37 cellular contexts compared by ENCODE assay signal in genomic region chr12:52569726-52570125, GRCh38. TPM values are rescaled to one million over a fixed set of nuclear protein-coding genes. Genes with fewer than 3 reads are reported as not detected.
"Had no signal": no experiment of that assay in that cellular context is flagged by ENCODE, and none has a peak within 500 bp of the region (broad histone marks: within the 10 kb centered on the region; RNA-seq: fewer than 3 reads in every experiment).

No MANE protein-coding gene starts in this region.

- ATAC-seq: activated CD8-positive, alpha-beta memory T cell treated with anti-CD3 and anti-CD28 coated beads, Interleukin-2, amount 10 ng/mL, durations not matched to agents 7 days and 5 days had no signal

- H3K27me3 ChIP-seq: ascending aorta, colonic mucosa had no signal

- H3K27ac Mint-ChIP-seq: activated CD4-positive, alpha-beta memory T cell treated with anti-CD3 and anti-CD28 coated beads, Interleukin-2, amount 10 ng/mL, durations not matched to agents 7 days and 5 days; activated CD8-positive, alpha-beta memory T cell treated with anti-CD3 and anti-CD28 coated beads, Interleukin-2, amount 10 ng/mL, durations not matched to agents 7 days and 5 days; activated naive CD8-positive, alpha-beta T cell treated with anti-CD3 and anti-CD28 coated beads for 36 hours had no signal

- DNase-seq: activated CD4-positive, alpha-beta memory T cell treated with anti-CD3 and anti-CD28 coated beads, Interleukin-2, amount 10 ng/mL, durations not matched to agents 7 days and 5 days; activated CD4-positive, alpha-beta T cell treated with anti-CD3 and anti-CD28 coated beads for 1 hour; activated CD4-positive, alpha-beta T cell treated with anti-CD3 and anti-CD28 coated beads for 48 hours; activated CD4-positive, CD25-positive, alpha-beta regulatory T cell; activated CD8-positive, alpha-beta memory T cell treated with anti-CD3 and anti-CD28 coated beads for 24 hours; activated CD8-positive, alpha-beta memory T cell treated with anti-CD3 and anti-CD28 coated beads, Interleukin-2, amount 10 ng/mL, durations not matched to agents 7 days and 5 days; activated CD8-positive, alpha-beta memory T cell treated with anti-CD3 and anti-CD28 coated beads, Interleukin-2, amount 50 U/mL, for 48 hours; activated effector memory CD4-positive, alpha-beta T cell treated with anti-CD3 and anti-CD28 coated beads, Interleukin-2, amount 50 U/mL, for 16 hours; activated naive CD4-positive, alpha-beta T cell; activated naive CD4-positive, alpha-beta T cell treated with anti-CD3 and anti-CD28 coated beads, Interleukin-2, amount 50 U/mL, for 16 hours; activated naive CD8-positive, alpha-beta T cell treated with anti-CD3 and anti-CD28 coated beads for 36 hours; activated T-cell treated with anti-CD3 and anti-CD28 coated beads, Interleukin-2, amount 50 U/mL, for 48 hours; amniotic stem cell; colonic mucosa; Karpas-422; KBM-7; NCI-H1105; NCI-H1436 treated with DMSO at 0.1 percent for 48 hours; NCI-H1694 treated with DMSO at 0.1 percent for 48 hours; NCI-H2029; NCI-H2107; NCI-H510A treated with DMSO at 0.1 percent for 48 hours; NCI-H526 treated with DMSO at 0.1 percent for 48 hours; OCI-M1; SHP77; SJCRH30; T1000; WERI-Rb-1 had no signal

- H3K4me3 Mint-ChIP-seq: activated CD4-positive, alpha-beta memory T cell treated with anti-CD3 and anti-CD28 coated beads, Interleukin-2, amount 10 ng/mL, durations not matched to agents 7 days and 5 days; activated CD8-positive, alpha-beta memory T cell treated with anti-CD3 and anti-CD28 coated beads, Interleukin-2, amount 10 ng/mL, durations not matched to agents 7 days and 5 days; activated naive CD8-positive, alpha-beta T cell treated with anti-CD3 and anti-CD28 coated beads for 36 hours; central memory CD8-positive, alpha-beta T cell had no signal

- H3K36me3 ChIP-seq: ascending aorta, cardiac muscle cell, colonic mucosa, SJCRH30, WERI-Rb-1 had no signal

- H3K4me1 ChIP-seq: ascending aorta, colonic mucosa, SJCRH30 had no signal

- H3K9me3 Mint-ChIP-seq: activated CD4-positive, alpha-beta memory T cell treated with anti-CD3 and anti-CD28 coated beads, Interleukin-2, amount 10 ng/mL, durations not matched to agents 7 days and 5 days; activated naive CD8-positive, alpha-beta T cell treated with anti-CD3 and anti-CD28 coated beads for 36 hours; central memory CD8-positive, alpha-beta T cell had no signal

- H3K4me3 ChIP-seq: ascending aorta, cardiac muscle cell, colonic mucosa, SJCRH30, SK-N-MC had no signal

- H3K27ac ChIP-seq: ascending aorta, cardiac muscle cell, colonic mucosa, SJCRH30, SK-N-MC, WERI-Rb-1 had no signal

- H3K27me3 Mint-ChIP-seq: central memory CD8-positive, alpha-beta T cell had no signal

- H3K9me3 ChIP-seq: ascending aorta, colonic mucosa, SJCRH30 had no signal

- H3K4me1 Mint-ChIP-seq: activated CD4-positive, alpha-beta memory T cell treated with anti-CD3 and anti-CD28 coated beads, Interleukin-2, amount 10 ng/mL, durations not matched to agents 7 days and 5 days; activated CD8-positive, alpha-beta memory T cell treated with anti-CD3 and anti-CD28 coated beads, Interleukin-2, amount 10 ng/mL, durations not matched to agents 7 days and 5 days; activated naive CD8-positive, alpha-beta T cell treated with anti-CD3 and anti-CD28 coated beads for 36 hours had no signal

- H3K36me3 Mint-ChIP-seq: activated CD8-positive, alpha-beta memory T cell treated with anti-CD3 and anti-CD28 coated beads, Interleukin-2, amount 10 ng/mL, durations not matched to agents 7 days and 5 days; activated naive CD8-positive, alpha-beta T cell treated with anti-CD3 and anti-CD28 coated beads for 36 hours had no signal

RNA-seq across cellular contexts. Expression of gene KRT74, which starts 3.9 kb away (rescaled TPM):
- total RNA-seq: activated CD4-positive, alpha-beta memory T cell treated with anti-CD3 and anti-CD28 coated beads, Interleukin-2, amount 10 ng/mL, durations not matched to agents 7 days and 5 days; activated CD8-positive, alpha-beta memory T cell treated with anti-CD3 and anti-CD28 coated beads, Interleukin-2, amount 10 ng/mL, durations not matched to agents 7 days and 5 days; activated naive CD8-positive, alpha-beta T cell treated with anti-CD3 and anti-CD28 coated beads for 36 hours; ascending aorta; cardiac muscle cell; chondrocyte; colonic mucosa; MCF 10A; RPMI7951; SJCRH30; T-helper 1 cell treated with Interleukin-12 subunit alpha and Interleukin-12 subunit beta and Interleukin-4 antibody, amounts not matched to agents 30 ng/mL and 1 ng/mL, for 36 hours; T-helper 2 cell treated with Interferon-gamma antibody and Interleukin-4, amounts not matched to agents 100 ng/mL and 5 ng/mL, for 36 hours had no signal
- polyA plus RNA-seq: cardiac muscle cell had no signal

RNA-seq across cellular contexts. Expression of gene KRT71, which starts 16.8 kb away (rescaled TPM):
- total RNA-seq: activated CD4-positive, alpha-beta memory T cell treated with anti-CD3 and anti-CD28 coated beads, Interleukin-2, amount 10 ng/mL, durations not matched to agents 7 days and 5 days; activated CD8-positive, alpha-beta memory T cell treated with anti-CD3 and anti-CD28 coated beads, Interleukin-2, amount 10 ng/mL, durations not matched to agents 7 days and 5 days; activated naive CD8-positive, alpha-beta T cell treated with anti-CD3 and anti-CD28 coated beads for 36 hours; ascending aorta; cardiac muscle cell; chondrocyte; colonic mucosa; MCF 10A; RPMI7951; SJCRH30; T-helper 1 cell treated with Interleukin-12 subunit alpha and Interleukin-12 subunit beta and Interleukin-4 antibody, amounts not matched to agents 30 ng/mL and 1 ng/mL, for 36 hours; T-helper 2 cell treated with Interferon-gamma antibody and Interleukin-4, amounts not matched to agents 100 ng/mL and 5 ng/mL, for 36 hours had no signal
- polyA plus RNA-seq: cardiac muscle cell had no signal

RNA-seq across cellular contexts. Expression of gene KRT72, which starts 31.5 kb away (rescaled TPM):
- total RNA-seq: activated CD4-positive, alpha-beta memory T cell treated with anti-CD3 and anti-CD28 coated beads, Interleukin-2, amount 10 ng/mL, durations not matched to agents 7 days and 5 days; ascending aorta; cardiac muscle cell; chondrocyte; MCF 10A; RPMI7951; SJCRH30 had no signal
- polyA plus RNA-seq: cardiac muscle cell had no signal

RNA-seq across cellular contexts. Expression of gene KRT73, which starts 48.6 kb away (rescaled TPM):
- total RNA-seq: activated CD4-positive, alpha-beta memory T cell treated with anti-CD3 and anti-CD28 coated beads, Interleukin-2, amount 10 ng/mL, durations not matched to agents 7 days and 5 days; activated CD8-positive, alpha-beta memory T cell treated with anti-CD3 and anti-CD28 coated beads, Interleukin-2, amount 10 ng/mL, durations not matched to agents 7 days and 5 days; ascending aorta; cardiac muscle cell; chondrocyte; colonic mucosa; MCF 10A; RPMI7951; SJCRH30 had no signal
- polyA plus RNA-seq: cardiac muscle cell had no signal

RNA-seq across cellular contexts. Expression of gene KRT5, which starts 49.5 kb away (rescaled TPM):
- total RNA-seq: activated CD4-positive, alpha-beta memory T cell treated with anti-CD3 and anti-CD28 coated beads, Interleukin-2, amount 10 ng/mL, durations not matched to agents 7 days and 5 days; activated CD8-positive, alpha-beta memory T cell treated with anti-CD3 and anti-CD28 coated beads, Interleukin-2, amount 10 ng/mL, durations not matched to agents 7 days and 5 days; activated naive CD8-positive, alpha-beta T cell treated with anti-CD3 and anti-CD28 coated beads for 36 hours; cardiac muscle cell; chondrocyte; colonic mucosa; RPMI7951; SJCRH30; T-helper 1 cell treated with Interleukin-12 subunit alpha and Interleukin-12 subunit beta and Interleukin-4 antibody, amounts not matched to agents 30 ng/mL and 1 ng/mL, for 36 hours; T-helper 2 cell treated with Interferon-gamma antibody and Interleukin-4, amounts not matched to agents 100 ng/mL and 5 ng/mL, for 36 hours had no signal
